10 cellular contexts compared by ENCODE assay signal in the genomic region with DNA sequence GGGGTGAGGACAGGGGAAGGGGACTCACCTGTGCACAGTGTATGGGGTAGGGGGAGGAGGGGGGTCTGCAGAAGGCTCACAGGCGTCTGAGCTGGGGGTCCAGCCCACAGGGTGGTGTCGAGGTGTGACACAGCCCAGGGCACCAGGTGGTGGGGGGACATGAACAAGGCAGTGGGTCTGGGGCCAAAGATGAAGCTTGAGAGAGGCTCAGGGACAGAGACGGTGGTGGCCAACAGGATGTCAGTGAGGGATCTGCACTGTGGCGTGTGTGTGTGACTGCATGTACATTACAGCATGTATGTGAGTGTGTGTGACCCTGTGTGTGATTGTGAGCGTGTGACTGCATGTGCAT. TPM values are rescaled to one million over a fixed set of nuclear protein-coding genes. Genes with fewer than 3 reads are reported as not detected.
DNase-seq lines count a peak whose midpoint lies in the region; ATAC-seq, FAIRE-seq and TF ChIP-seq lines count a peak whose summit lies in the region.
"Had no signal": no experiment of that assay in that cellular context is flagged by ENCODE, and none has a peak within 500 bp of the region (broad histone marks: within the 10 kb centered on the region; RNA-seq: fewer than 3 reads in every experiment).

No MANE protein-coding gene starts in this region.

- in situ Hi-C loops in K562 (cut with MboI): no loop called here
- in situ Hi-C loops in transverse colon (cut with MboI; ENCODE audit: low pct_ligation_motif_present in 1 of 4, low pct_unique_long_range_greater_than_20kb in 1 of 4, low sequenced_read_pairs in 3 of 4): no loop called here

- TF ChIP-seq RAD21 in K562 (CRISPR knock-in tag; conservative IDR thresholded peaks at IDR 0.05 in 1 of 2, IDR thresholded peaks at IDR 0.05 in 1 of 2): no peak

- peak; percentile 65 for FAIRE-seq in K562 (lab: Jason Lieb, UNC)

- ATAC-seq in K562 (no peak; the same call in 2 of the 3 replicates), GM21367 (IDR thresholded peaks at IDR 0.05; ENCODE audit: unreplicated experiment) (no peak), mucosa of descending colon (no peak)

- POLR2A ChIA-PET in K562 (lab: Yijun Ruan, JAX): no interaction called here

- DNase-seq in activated naive CD4-positive, alpha-beta T cell treated with anti-CD3 and anti-CD28 coated beads, Interleukin-2, amount 10 ng/mL, durations not matched to agents 7 days and 5 days: no peak
- no peak for DNase-seq in activated naive CD4-positive, alpha-beta T cell treated with anti-CD3 and anti-CD28 coated beads, Interleukin-2, amount 50 U/mL, for 16 hours
- no peak for DNase-seq in K562 (ENCODE audit: extremely low read depth in 1 of 4, low spot score in 3 of 4)
- no peak for DNase-seq in mesendoderm
- DNase-seq in transverse colon: no peak
- no peak for DNase-seq in SW 1271 (lab: John Stamatoyannopoulos, UW)
- DNase-seq in mucosa of descending colon: no peak

- peaks cover 3 to 32% of the 10 kb centered on the region in 2 experiments; a peak in 4 of 5 replicates for H3K27me3 ChIP-seq in K562 (ENCODE audit: control insufficient read depth in 2 of 2, insufficient read depth in 2 of 2, low read length in 2 of 2)
- no peaks in the 10 kb centered on the region for H3K27me3 ChIP-seq in mesendoderm (ENCODE audit: insufficient read depth, low read length, poor library complexity)
- peaks cover 7% of the 10 kb centered on the region for H3K27me3 ChIP-seq in transverse colon

- peak overlapping the region; percentile 67 for H3K4me3 Mint-ChIP-seq in activated naive CD4-positive, alpha-beta T cell treated with anti-CD3 and anti-CD28 coated beads, Interleukin-2, amount 10 ng/mL, durations not matched to agents 7 days and 5 days

- H3K4ac ChIP-seq in mesendoderm (ENCODE audit: low read depth, low read length): peak overlapping the region; percentile 20

- intact Hi-C loops in K562 (cut with micrococcal nuclease) (no loop called here), transverse colon (cut with DNase I; ENCODE audit: low total_unique reads) (no loop called here), mucosa of descending colon (cut with DNase I, micrococcal nuclease) (no loop called here)

- BruUV-seq in K562 (replicated peaks; lab: Mats Ljungman, UMichigan): no TSS peak

- peaks cover 38% of the 10 kb centered on the region for H3K27me3 Mint-ChIP-seq in activated naive CD4-positive, alpha-beta T cell treated with anti-CD3 and anti-CD28 coated beads, Interleukin-2, amount 10 ng/mL, durations not matched to agents 7 days and 5 days

- H2BK120ac ChIP-seq in mesendoderm (ENCODE audit: low read depth, low read length): no peak overlapping the region

- H2AFZ ChIP-seq in K562 (ENCODE audit: low read depth, low read length): no peak overlapping the region

- CTCF ChIA-PET in activated naive CD4-positive, alpha-beta T cell treated with anti-CD3 and anti-CD28 coated beads, Interleukin-2, amount 10 ng/mL, durations not matched to agents 7 days and 5 days (lab: Charles Lee): no interaction called here
- CTCF ChIA-PET in K562 (lab: Yijun Ruan, JAX; ENCODE audit: low intra/inter-chr PET ratio): no interaction called here

- peak overlapping the region; percentile 100 for H3K56ac ChIP-seq in mesendoderm (ENCODE audit: low read length)

- no peak for TF ChIP-seq POLR2A in K562 (conservative IDR thresholded peaks at IDR 0.05)
- TF ChIP-seq POLR2A in transverse colon (IDR thresholded peaks at IDR 0.05): no peak

- H4K5ac ChIP-seq in mesendoderm (ENCODE audit: low read length): no peak overlapping the region

- H3K9ac ChIP-seq in K562 (ENCODE audit: insufficient read depth in 1 of 2, low read depth in 2 of 2, low read length in 2 of 2) (peak overlapping the region in 1 of 2 experiments; percentile 61; a peak in 2 of 4 replicates), mesendoderm (ENCODE audit: low read length) (peak overlapping the region; percentile 97)

- H3K79me2 ChIP-seq in K562 (ENCODE audit: control insufficient read depth, insufficient read depth, low read length): no peaks in the 10 kb centered on the region
- peaks cover 19% of the 10 kb centered on the region for H3K79me2 ChIP-seq in mesendoderm (ENCODE audit: control insufficient read depth, insufficient read depth, low read length)

- H3K9me3 ChIP-seq in K562 (replicated peaks; ENCODE audit: control insufficient read depth, insufficient read depth, low read depth, low read length) (no peaks in the 10 kb centered on the region), transverse colon (no peaks in the 10 kb centered on the region), mucosa of descending colon (peaks cover 5% of the 10 kb centered on the region)

- TF ChIP-seq EP300 in K562 (IDR thresholded peaks at IDR 0.05; ENCODE audit: low read length) (no peak), transverse colon (IDR thresholded peaks at IDR 0.05; ENCODE audit: low read depth) (no peak)

- H3K4me3 ChIP-seq in K562: no peak overlapping the region
- H3K4me3 ChIP-seq in mesendoderm (ENCODE audit: low read length): no peak overlapping the region
- peak overlapping the region in 2 of 4 donors; percentile 49 to 54 for H3K4me3 ChIP-seq in transverse colon
- no peak overlapping the region for H3K4me3 ChIP-seq in mucosa of descending colon

- H3K23ac ChIP-seq in mesendoderm (ENCODE audit: low read length): peak overlapping the region; percentile 95

- H3K27ac ChIP-seq in K562 (ENCODE audit: extremely low read depth, low read depth, low read length) (no peak overlapping the region; the same call in 2 of the 3 replicates), mesendoderm (ENCODE audit: low read depth, low read length) (peak overlapping the region; percentile 80), transverse colon (peak overlapping the region in 3 of 4 donors; percentile 64 to 83 (median 76))
- H3K27ac ChIP-seq: C4-2B had no signal

- no peaks in the 10 kb centered on the region for H3K9me1 ChIP-seq in K562 (ENCODE audit: control insufficient read depth, insufficient read depth, low read length)

- peaks cover 13% of the 10 kb centered on the region for H3K36me3 Mint-ChIP-seq in activated naive CD4-positive, alpha-beta T cell treated with anti-CD3 and anti-CD28 coated beads, Interleukin-2, amount 10 ng/mL, durations not matched to agents 7 days and 5 days

- no peaks in the 10 kb centered on the region for H3K36me3 ChIP-seq in K562 (ENCODE audit: control insufficient read depth, insufficient read depth, low read length)
- H3K36me3 ChIP-seq in mesendoderm (ENCODE audit: control insufficient read depth, insufficient read depth, low read length): no peaks in the 10 kb centered on the region
- H3K36me3 ChIP-seq in transverse colon: no peaks in the 10 kb centered on the region
- no peaks in the 10 kb centered on the region for H3K36me3 ChIP-seq in mucosa of descending colon (ENCODE audit: low read depth)

- H3K18ac ChIP-seq in mesendoderm (ENCODE audit: low read length): no peak overlapping the region

- H3K79me1 ChIP-seq in mesendoderm (ENCODE audit: low read length): peaks cover 18% of the 10 kb centered on the region

- 55% methylated on average over 4 of the region's 5 CpGs for WGBS in K562 (ENCODE audit: insufficient coverage, low coverage, missing lambda C conversion rate)
- no CpG with 5 or more reads among the region's 5 CpGs for WGBS in mesendoderm (ENCODE audit: extremely low coverage, insufficient coverage, low lambda C conversion rate)
- 50% methylated on average over 5 of the region's 5 CpGs; no CpG with 5 or more reads in 1 of the 2 donors for WGBS in transverse colon (ENCODE audit: low coverage in 1 of 2), 2 donors

- H3K27ac Mint-ChIP-seq in activated naive CD4-positive, alpha-beta T cell treated with anti-CD3 and anti-CD28 coated beads, Interleukin-2, amount 10 ng/mL, durations not matched to agents 7 days and 5 days: no peak overlapping the region

- peak overlapping the region; percentile 93 for H2AK5ac ChIP-seq in mesendoderm (ENCODE audit: low read length)

- H4K20me1 ChIP-seq in K562 (replicated peaks; ENCODE audit: control insufficient read depth, insufficient read depth, low read length): no peaks in the 10 kb centered on the region

- no peak overlapping the region for H2BK15ac ChIP-seq in mesendoderm (replicated peaks; ENCODE audit: low read depth)

- H2BK5ac ChIP-seq in mesendoderm (ENCODE audit: low read length): peak overlapping the region; percentile 77

- H3K4me2 ChIP-seq in K562 (ENCODE audit: insufficient read depth, low read length) (no peak overlapping the region), mesendoderm (ENCODE audit: low read length) (peak overlapping the region; percentile 100)

- peaks cover 23% of the 10 kb centered on the region for H3K4me1 Mint-ChIP-seq in activated naive CD4-positive, alpha-beta T cell treated with anti-CD3 and anti-CD28 coated beads, Interleukin-2, amount 10 ng/mL, durations not matched to agents 7 days and 5 days

- peaks cover 4% of the 10 kb centered on the region for H3K9me3 Mint-ChIP-seq in activated naive CD4-positive, alpha-beta T cell treated with anti-CD3 and anti-CD28 coated beads, Interleukin-2, amount 10 ng/mL, durations not matched to agents 7 days and 5 days

- H3K4me1 ChIP-seq in K562 (replicated peaks in 1 of 2; ENCODE audit: control insufficient read depth in 2 of 2, insufficient read depth in 2 of 2, low read length in 2 of 2) (peaks cover 6 to 29% of the 10 kb centered on the region in 2 experiments; a peak in 3 of 5 replicates), mesendoderm (ENCODE audit: control insufficient read depth, low read depth, low read length) (peaks cover 9% of the 10 kb centered on the region), transverse colon (peaks cover 0 to 24% (median 14%) of the 10 kb centered on the region in 4 donors), mucosa of descending colon (ENCODE audit: low read depth) (peaks cover 4% of the 10 kb centered on the region)

- no peak for TF ChIP-seq CTCF in K562 (IDR thresholded peaks at IDR 0.05 in 2 of 3, conservative IDR thresholded peaks at IDR 0.05 in 1 of 3; ENCODE audit: insufficient read depth in 2 of 3, low read depth in 1 of 3, low read length in 3 of 3)
- TF ChIP-seq CTCF in transverse colon (IDR thresholded peaks at IDR 0.05): no peak
- no peak for TF ChIP-seq CTCF in mucosa of descending colon (IDR thresholded peaks at IDR 0.05)

- H4K8ac ChIP-seq in mesendoderm (ENCODE audit: low read depth, low read length): no peak overlapping the region

RNA-seq across cellular contexts. Expression of a gene that starts 1.7 kb away (rescaled TPM):
- total RNA-seq in K562 (2011; cell fraction: chromatin; rRNA removed; ENCODE audit: low replicate concordance): 2.3 and 5.9 TPM in 2 replicates
- total RNA-seq in K562 (2011; cell fraction: nucleolus; rRNA removed): 2.6 and 5.5 TPM in 2 replicates
- 2.8 and 3.6 TPM in 2 replicates for total RNA-seq in K562 (2011; cell fraction: nucleoplasm; rRNA removed)
- total RNA-seq in K562 (2014; rRNA removed) (0.33 and 0.41 TPM in 2 replicates), K562 (2014; rRNA removed; fragmentation: Illumina TruSeq; extraction: Trizol) (not detected in 2 replicates), K562 (2015; rRNA removed; fragmentation: Illumina TruSeq; extraction: Trizol) (0.30 and 0.33 TPM in 2 replicates), K562 (2021) (0.29 and 1.2 TPM in 2 replicates), transverse colon (10 to 100 TPM in 3 of 4 donors, 1 to 10 TPM in 1; 5.2 to 62.8 (median 20.7) TPM), mucosa of descending colon (10 to 100 TPM in 1 of 3 donors, 1 to 10 TPM in 2; 4.6 to 23.5 (median 7.1) TPM)
- polyA plus RNA-seq in K562 (2011; rRNA removed) (0.28 and 0.57 TPM in 2 replicates), K562 (2014; fragmentation: Illumina TruSeq; extraction: Trizol) (0.30 TPM in 1 of 2 replicates, not detected in the other), K562 (2014; fragmentation: Nextera tagmentation; extraction: Ambion mirVana) (not detected), K562 (2014; rRNA removed) (0.84 and 1.8 TPM in 2 replicates)
- polyA plus RNA-seq in K562 (2011; cell fraction: cytosol; rRNA removed): 0.72 and 1.2 TPM in 2 replicates
- polyA plus RNA-seq in K562 (2011; cell fraction: nucleus; rRNA removed): 3.7 and 14.1 TPM in 2 replicates
- 0.76 and 1.1 TPM in 2 replicates for polyA plus RNA-seq in K562 (2012)
- 0.30 and 0.53 TPM in 2 replicates for polyA minus RNA-seq in K562 (2011; rRNA and poly(A)+ RNA removed)
- polyA minus RNA-seq in K562 (2011; cell fraction: cytosol; rRNA and poly(A)+ RNA removed): 1.4 TPM in 1 of 2 replicates, not detected in the other
- polyA minus RNA-seq in K562 (2011; cell fraction: nucleus; rRNA and poly(A)+ RNA removed): 1.8 and 6.3 TPM in 2 replicates
- 7.5 TPM for polyA plus RNA-seq in mesendoderm (2013, experiment 1 of 2)
- polyA plus RNA-seq in mesendoderm (2013, experiment 2 of 2): 8.5 TPM

RNA-seq across cellular contexts. Expression of a gene that starts 21.6 kb away (rescaled TPM):
- not detected in 2 replicates for total RNA-seq in K562 (2011; cell fraction: chromatin; rRNA removed; ENCODE audit: low replicate concordance)
- total RNA-seq in K562 (2011; cell fraction: nucleolus; rRNA removed): not detected in 2 replicates
- total RNA-seq in K562 (2011; cell fraction: nucleoplasm; rRNA removed): not detected in 2 replicates
- total RNA-seq in K562 (2014; rRNA removed): not detected in 2 replicates
- not detected in 2 replicates for total RNA-seq in K562 (2014; rRNA removed; fragmentation: Illumina TruSeq; extraction: Trizol)
- total RNA-seq in K562 (2015; rRNA removed; fragmentation: Illumina TruSeq; extraction: Trizol): not detected in 2 replicates
- not detected in 2 replicates for total RNA-seq in K562 (2021)
- polyA plus RNA-seq in K562 (2011; rRNA removed): not detected in 2 replicates
- polyA plus RNA-seq in K562 (2011; cell fraction: cytosol; rRNA removed): not detected in 2 replicates
- polyA plus RNA-seq in K562 (2011; cell fraction: nucleus; rRNA removed): not detected in 2 replicates
- polyA plus RNA-seq in K562 (2012): not detected in 2 replicates
- polyA plus RNA-seq in K562 (2014; fragmentation: Illumina TruSeq; extraction: Trizol): not detected in 2 replicates
- polyA plus RNA-seq in K562 (2014; fragmentation: Nextera tagmentation; extraction: Ambion mirVana): not detected
- not detected in 2 replicates for polyA plus RNA-seq in K562 (2014; rRNA removed)
- polyA minus RNA-seq in K562 (2011; rRNA and poly(A)+ RNA removed): not detected in 2 replicates
- polyA minus RNA-seq in K562 (2011; cell fraction: cytosol; rRNA and poly(A)+ RNA removed): not detected in 2 replicates
- not detected in 2 replicates for polyA minus RNA-seq in K562 (2011; cell fraction: nucleus; rRNA and poly(A)+ RNA removed)
- polyA plus RNA-seq in mesendoderm (2013, experiment 1 of 2): not detected
- polyA plus RNA-seq in mesendoderm (2013, experiment 2 of 2): not detected
- not detected for total RNA-seq in transverse colon
- not detected for total RNA-seq in mucosa of descending colon
- total RNA-seq: NCI-H460 had no signal

RNA-seq across cellular contexts. Expression of a gene that starts 31.6 kb away (rescaled TPM):
- total RNA-seq in K562 (2011; cell fraction: chromatin; rRNA removed; ENCODE audit: low replicate concordance): 5.4 and 19.9 TPM in 2 replicates
- total RNA-seq in K562 (2011; cell fraction: nucleolus; rRNA removed): 7.4 and 10.8 TPM in 2 replicates
- 7.2 and 14.7 TPM in 2 replicates for total RNA-seq in K562 (2011; cell fraction: nucleoplasm; rRNA removed)
- total RNA-seq in K562 (2014; rRNA removed) (2.0 and 5.7 TPM in 2 replicates), K562 (2014; rRNA removed; fragmentation: Illumina TruSeq; extraction: Trizol) (2.6 and 2.8 TPM in 2 replicates), K562 (2015; rRNA removed; fragmentation: Illumina TruSeq; extraction: Trizol) (8.1 and 9.4 TPM in 2 replicates), K562 (2021) (4.5 and 6.0 TPM in 2 replicates), transverse colon (10 to 100 TPM in 2 of 4 donors, 1 to 10 TPM in 2; 6.6 to 70.7 (median 10.9) TPM), mucosa of descending colon (10 to 100 TPM in 2 of 3 donors, 1 to 10 TPM in 1; 8.5 to 26.5 (median 21.0) TPM)
- polyA plus RNA-seq in K562 (2011; rRNA removed) (3.5 and 8.1 TPM in 2 replicates), K562 (2014; fragmentation: Illumina TruSeq; extraction: Trizol) (5.3 and 5.6 TPM in 2 replicates), K562 (2014; fragmentation: Nextera tagmentation; extraction: Ambion mirVana) (under 1 TPM; 0.78 to 0.82 TPM), K562 (2014; rRNA removed) (3.0 and 4.3 TPM in 2 replicates)
- polyA plus RNA-seq in K562 (2011; cell fraction: cytosol; rRNA removed): 4.3 and 17.3 TPM in 2 replicates
- polyA plus RNA-seq in K562 (2011; cell fraction: nucleus; rRNA removed): 5.6 and 11.4 TPM in 2 replicates
- polyA plus RNA-seq in K562 (2012): 10.8 and 26.9 TPM in 2 replicates
- 3.7 and 10.6 TPM in 2 replicates for polyA minus RNA-seq in K562 (2011; rRNA and poly(A)+ RNA removed)
- 5.9 and 10.6 TPM in 2 replicates for polyA minus RNA-seq in K562 (2011; cell fraction: cytosol; rRNA and poly(A)+ RNA removed)
- polyA minus RNA-seq in K562 (2011; cell fraction: nucleus; rRNA and poly(A)+ RNA removed): 6.1 and 9.4 TPM in 2 replicates
- polyA plus RNA-seq in mesendoderm (2013, experiment 1 of 2): 6.0 TPM
- polyA plus RNA-seq in mesendoderm (2013, experiment 2 of 2): 5.7 TPM
